In genomic region chr11:59550842-59551650, GRCh38 we compare ENCODE assay signal across 9 cellular contexts. TPM values are rescaled to one million over a fixed set of nuclear protein-coding genes. Genes with fewer than 3 reads are reported as not detected.
DNase-seq lines count a peak whose midpoint lies in the region; TF ChIP-seq lines count a peak whose summit lies in the region.
"Had no signal": no experiment of that assay in that cellular context is flagged by ENCODE, and none has a peak within 500 bp of the region (broad histone marks: within the 10 kb centered on the region; RNA-seq: fewer than 3 reads in every experiment).

No MANE protein-coding gene starts in this region.

- DNase-seq in GM20000 (ENCODE audit: low spot score) (peak; percentile 32), HT1080 (ENCODE audit: low read depth) (peak; percentile 92), epithelial cell of proximal tubule (ENCODE audit: low read depth) (peak; percentile 72)
- DNase-seq in activated CD8-positive, alpha-beta memory T cell treated with anti-CD3 and anti-CD28 coated beads, Interleukin-2, amount 50 U/mL, for 4 hours: peak; percentile 75
- peak; percentile 92 for DNase-seq in stimulated activated CD8-positive, alpha-beta memory T cell treated with anti-CD3 and anti-CD28 coated beads, Interleukin-4, amount 100 ng/mL, for 48 hours

- H3K4me1 ChIP-seq in BLaER1 (peaks cover 38% of the 10 kb centered on the region), OCI-LY1 (ENCODE audit: insufficient read depth, low read length, severe bottlenecking) (peaks cover 29% of the 10 kb centered on the region), mucosa of stomach (ENCODE audit: control insufficient read depth, insufficient read depth, low read length) (peaks cover 12% of the 10 kb centered on the region)

- H3K4me2 ChIP-seq in BLaER1 (peak overlapping the region; percentile 80), OCI-LY1 (ENCODE audit: low read length) (peak overlapping the region; percentile 65)

- TF ChIP-seq CTCF in GM20000 (IDR thresholded peaks at IDR 0.05; ENCODE audit: extremely low read depth, missing control alignments) (no peak), OCI-LY1 (IDR thresholded peaks at IDR 0.05; ENCODE audit: low read length) (no peak), epithelial cell of proximal tubule (conservative IDR thresholded peaks at IDR 0.05; ENCODE audit: low read depth, low read length) (no peak)

- H2AFZ ChIP-seq in OCI-LY1 (ENCODE audit: low read length): 0 out of 2 replicates have a peak overlapping the region, but pooled peaks have one; percentile 19

- H3K36me3 ChIP-seq in BLaER1: no peaks in the 10 kb centered on the region
- no peaks in the 10 kb centered on the region for H3K36me3 ChIP-seq in OCI-LY1 (ENCODE audit: insufficient read depth, low read length)
- no peaks in the 10 kb centered on the region for H3K36me3 ChIP-seq in mucosa of stomach (ENCODE audit: control insufficient read depth, insufficient read depth, low read length)

- H3K27ac ChIP-seq in BLaER1 (peak overlapping the region; percentile 84), OCI-LY1 (ENCODE audit: low read depth, low read length, poor library complexity, severe bottlenecking) (peak overlapping the region; percentile 81)

- H3K9me3 ChIP-seq in BLaER1 (no peaks in the 10 kb centered on the region), OCI-LY1 (ENCODE audit: low read length) (no peaks in the 10 kb centered on the region), mucosa of stomach (ENCODE audit: control insufficient read depth, low read length) (no peaks in the 10 kb centered on the region)

- no peaks in the 10 kb centered on the region for H3K9me2 ChIP-seq in OCI-LY1 (ENCODE audit: low read depth, low read length)

- H3K9ac ChIP-seq in BLaER1 (peak overlapping the region; percentile 81), OCI-LY1 (ENCODE audit: low read length) (peak overlapping the region; percentile 52), mucosa of stomach (ENCODE audit: low read length) (peak overlapping the region; percentile 42)

- H4K20me1 ChIP-seq in BLaER1 (no peaks in the 10 kb centered on the region), OCI-LY1 (ENCODE audit: insufficient read depth, low read length) (no peaks in the 10 kb centered on the region)

- H3F3A ChIP-seq in OCI-LY1 (ENCODE audit: insufficient read depth, low read length): no peaks in the 10 kb centered on the region

- peak overlapping the region; percentile 76 for H3K4me3 ChIP-seq in BLaER1
- peak overlapping the region; percentile 60 for H3K4me3 ChIP-seq in OCI-LY1 (ENCODE audit: low read depth, low read length, poor library complexity, severe bottlenecking)
- peak overlapping the region; percentile 57 for H3K4me3 ChIP-seq in epithelial cell of proximal tubule (ENCODE audit: low read depth, low read length)
- H3K4me3 ChIP-seq in mucosa of stomach (ENCODE audit: low read length): peak overlapping the region; percentile 34

- H3K79me2 ChIP-seq in OCI-LY1 (ENCODE audit: insufficient read depth, low read length): no peaks in the 10 kb centered on the region

- H3K27me3 ChIP-seq in BLaER1: peaks cover 7% of the 10 kb centered on the region; the same call in 1 of the 2 replicates
- H3K27me3 ChIP-seq in OCI-LY1 (ENCODE audit: insufficient read depth, low read length): no peaks in the 10 kb centered on the region
- H3K27me3 ChIP-seq in mucosa of stomach (ENCODE audit: control insufficient read depth, insufficient read depth, low read length): no peaks in the 10 kb centered on the region

RNA-seq across cellular contexts. Expression of gene OR4D9, which starts 39.7 kb away (rescaled TPM):
- total RNA-seq in HT1080 (2014; rRNA removed; shearing (Covaris generic)): not detected in 2 replicates
- not detected in 2 replicates for polyA plus RNA-seq in HT1080 (2015; cell fraction: cytosol; rRNA removed)
- polyA plus RNA-seq in HT1080 (2015; cell fraction: nucleus; rRNA removed): not detected in 2 replicates
- not detected in 2 replicates for total RNA-seq in epithelial cell of proximal tubule
- total RNA-seq: T-helper 1 cell treated with Interleukin-12 subunit alpha and Interleukin-12 subunit beta and Interleukin-4 antibody, amounts not matched to agents 30 ng/mL and 1 ng/mL, for 36 hours had no signal

RNA-seq across cellular contexts. Expression of gene OR4D11, which starts 47.7 kb away (rescaled TPM):
- not detected in 2 replicates for total RNA-seq in HT1080 (2014; rRNA removed; shearing (Covaris generic))
- polyA plus RNA-seq in HT1080 (2015; cell fraction: cytosol; rRNA removed): not detected in 2 replicates
- not detected in 2 replicates for polyA plus RNA-seq in HT1080 (2015; cell fraction: nucleus; rRNA removed)
- total RNA-seq in epithelial cell of proximal tubule: not detected in 2 replicates
- total RNA-seq: T-helper 1 cell treated with Interleukin-12 subunit alpha and Interleukin-12 subunit beta and Interleukin-4 antibody, amounts not matched to agents 30 ng/mL and 1 ng/mL, for 36 hours had no signal

Comparison
In these comparisons a context has a peak if more than half of its experiments do, and no peak if none do; other contexts are left out.
1. Peak in every context shown above with its lines: DNase-seq, H3K4me3 ChIP-seq and H3K27ac ChIP-seq.
2. DNase-seq: peak in every context shown above with its lines; median percentile 92 in HT1080; 92 in stimulated activated CD8-positive, alpha-beta memory T cell treated with anti-CD3 and anti-CD28 coated beads, Interleukin-4, amount 100 ng/mL, for 48 hours; 75 in activated CD8-positive, alpha-beta memory T cell treated with anti-CD3 and anti-CD28 coated beads, Interleukin-2, amount 50 U/mL, for 4 hours; 72 in epithelial cell of proximal tubule; 32 in GM20000.